ENCODE assay signal across 23 cellular contexts in genomic region chr9:37491939-37492338, GRCh38. TPM values are rescaled to one million over a fixed set of nuclear protein-coding genes. Genes with fewer than 3 reads are reported as not detected.
A peak's percentile ranks its signal among the peaks of the same experiment; 100 is the strongest.
DNase-seq lines count a peak whose midpoint lies in the region; ATAC-seq, FAIRE-seq and TF ChIP-seq lines count a peak whose summit lies in the region.
"Had no signal": no experiment of that assay in that cellular context is flagged by ENCODE, and none has a peak within 500 bp of the region (broad histone marks: within the 10 kb centered on the region; RNA-seq: fewer than 3 reads in every experiment).

No MANE protein-coding gene starts in this region.

- H2AFZ ChIP-seq in HepG2 (ENCODE audit: low read length), result no peak overlapping the region

- H3K27me3 ChIP-seq in liver (ENCODE audit: control insufficient read depth in 4 of 4, insufficient read depth in 4 of 4, low read length in 3 of 4) (no peaks in the 10 kb centered on the region), HepG2 (ENCODE audit: control insufficient read depth in 1 of 2, insufficient read depth in 2 of 2, low read length in 2 of 2) (no peaks in the 10 kb centered on the region), sigmoid colon (no peaks in the 10 kb centered on the region)
- H3K27me3 ChIP-seq: BLaER1 treated with 17β-estradiol and CSF1 and Interleukin-3, amounts not matched to agents 10 nM and 100 nM had no signal

- H3K27ac Mint-ChIP-seq in activated T-cell treated with anti-CD3 and anti-CD28 coated beads, Interleukin-2, amount 50 U/mL, for 24 hours, result peak overlapping the region; percentile 40
- H3K27ac Mint-ChIP-seq: B cell; CD4-positive, alpha-beta T cell; CD8-positive, alpha-beta T cell had no signal

- TF ChIP-seq CTCF in liver (IDR thresholded peaks at IDR 0.05; ENCODE audit: low read depth, low read length, missing input control), result no peak
- TF ChIP-seq CTCF in HepG2 (CRISPR knock-in tag; IDR thresholded peaks at IDR 0.05), result no peak
- no peak for TF ChIP-seq CTCF in sigmoid colon (IDR thresholded peaks at IDR 0.05)

- H3K4me3 ChIP-seq in liver (ENCODE audit: low read depth in 1 of 3, low read length in 3 of 3), result no peak overlapping the region
- no peak overlapping the region for H3K4me3 ChIP-seq in HepG2 (replicated peaks in 1 of 3; ENCODE audit: insufficient read depth in 1 of 3, low read depth in 2 of 3, low read length in 3 of 3)
- no peak overlapping the region for H3K4me3 ChIP-seq in sigmoid colon
- H3K4me3 ChIP-seq: A549; BLaER1 treated with 17β-estradiol and CSF1 and Interleukin-3, amounts not matched to agents 10 nM and 100 nM had no signal

- POLR2A ChIA-PET in HepG2 (lab: Yijun Ruan, JAX), result no interaction called here

- no peaks in the 10 kb centered on the region for H3K9me3 ChIP-seq in liver (ENCODE audit: control insufficient read depth in 4 of 4, low read length in 3 of 4)
- no peaks in the 10 kb centered on the region for H3K9me3 ChIP-seq in HepG2 (ENCODE audit: low read length)
- no peaks in the 10 kb centered on the region for H3K9me3 ChIP-seq in sigmoid colon
- H3K9me3 ChIP-seq: A549; BLaER1 treated with 17β-estradiol and CSF1 and Interleukin-3, amounts not matched to agents 10 nM and 100 nM; Caco-2 had no signal

- H3K79me2 ChIP-seq in HepG2 (ENCODE audit: insufficient read depth, low read length), result peaks cover 9% of the 10 kb centered on the region

- no peaks in the 10 kb centered on the region for H3K9me3 Mint-ChIP-seq in activated T-cell treated with anti-CD3 and anti-CD28 coated beads, Interleukin-2, amount 50 U/mL, for 24 hours
- H3K9me3 Mint-ChIP-seq in activated T-cell treated with anti-CD3 and anti-CD28 coated beads, Interleukin-2, amount 50 U/mL, for 4 hours, result no peaks in the 10 kb centered on the region
- H3K9me3 Mint-ChIP-seq: CD4-positive, alpha-beta T cell; CD8-positive, alpha-beta T cell had no signal

- H3K9ac ChIP-seq in liver (ENCODE audit: low read depth in 1 of 2, low read length in 2 of 2) (no peak overlapping the region), HepG2 (ENCODE audit: insufficient read depth, low read depth, low read length) (no peak overlapping the region)
- H3K9ac ChIP-seq: BLaER1 treated with 17β-estradiol and CSF1 and Interleukin-3, amounts not matched to agents 10 nM and 100 nM had no signal

- no peak overlapping the region for H3K4me3 Mint-ChIP-seq in activated T-cell treated with anti-CD3 and anti-CD28 coated beads, Interleukin-2, amount 50 U/mL, for 24 hours
- no peak overlapping the region for H3K4me3 Mint-ChIP-seq in activated T-cell treated with anti-CD3 and anti-CD28 coated beads, Interleukin-2, amount 50 U/mL, for 4 hours
- H3K4me3 Mint-ChIP-seq: B cell; CD4-positive, alpha-beta T cell; CD8-positive, alpha-beta T cell had no signal

- no peak for TF ChIP-seq EP300 in HepG2 (IDR thresholded peaks at IDR 0.05; ENCODE audit: low read depth in 2 of 2, low read length in 2 of 2)
- TF ChIP-seq EP300 in HepG2 (CRISPR knock-in tag; IDR thresholded peaks at IDR 0.05; ENCODE audit: borderline replicate concordance), result no peak
- no peak for TF ChIP-seq EP300 in sigmoid colon (IDR thresholded peaks at IDR 0.05)

- WGBS in liver, result 37% methylated on average over 1 of the region's 1 CpG
- 76% methylated on average over 1 of the region's 1 CpG for WGBS in HepG2 (ENCODE audit: low lambda C conversion rate)
- 95% methylated on average over 1 of the region's 1 CpG for WGBS in sigmoid colon, 2 donors

- no TSS peak for BruUV-seq in HepG2 (replicated peaks; lab: Mats Ljungman, UMichigan)

- FAIRE-seq in HepG2 (lab: Jason Lieb, UNC) (no peak), GM12891 (lab: Jason Lieb, UNC) (no peak)
- FAIRE-seq: A549, D721Med, G401.6, GM12892, GM18507 had no signal

- peaks cover 12 to 69% (median 52%) of the 10 kb centered on the region in 4 donors for H3K36me3 ChIP-seq in liver (ENCODE audit: control insufficient read depth in 4 of 4, insufficient read depth in 3 of 4, low read depth in 1 of 4, low read length in 3 of 4)
- peaks cover 22 to 74% of the 10 kb centered on the region in 2 experiments for H3K36me3 ChIP-seq in HepG2 (replicated peaks in 1 of 2; ENCODE audit: control insufficient read depth in 1 of 2, insufficient read depth in 2 of 2, low read length in 2 of 2)
- H3K36me3 ChIP-seq in sigmoid colon, result peaks cover 13 to 88% (median 41%) of the 10 kb centered on the region in 4 donors

- H3K4me1 Mint-ChIP-seq in activated T-cell treated with anti-CD3 and anti-CD28 coated beads, Interleukin-2, amount 50 U/mL, for 24 hours (ENCODE audit: low read depth), result peaks cover 40% of the 10 kb centered on the region
- H3K4me1 Mint-ChIP-seq in activated T-cell treated with anti-CD3 and anti-CD28 coated beads, Interleukin-2, amount 50 U/mL, for 4 hours (ENCODE audit: low read depth), result peaks cover 23% of the 10 kb centered on the region

- TF ChIP-seq POLR2A in HepG2 (IDR thresholded peaks at IDR 0.05; ENCODE audit: insufficient read depth in 1 of 2, low read depth in 2 of 2, low read length in 2 of 2) (no peak), GM12891 (IDR thresholded peaks at IDR 0.05; ENCODE audit: low read depth, low read length) (no peak), sigmoid colon (IDR thresholded peaks at IDR 0.05) (no peak)

- intact Hi-C loops in HepG2 (cut with micrococcal nuclease; ENCODE audit: unreplicated experiment), result no loop called here
- intact Hi-C loops in sigmoid colon (cut with DNase I), result no loop called here

- in situ Hi-C loops in HepG2 (cut with HindIII; ENCODE audit: extremely low pct_ligation_motif_present, low pct_unique_long_range_greater_than_20kb), result loop anchor here (25.0 kb wide), 3 partner anchors 245 to 870 kb away; partner anchors contain the start of gene SLC25A51

- TF ChIP-seq RAD21 in liver (IDR thresholded peaks at IDR 0.05) (peak in 1 of 2 donors; percentile 15), HepG2 (CRISPR knock-in tag; IDR thresholded peaks at IDR 0.05) (no peak)

- CTCF ChIA-PET in HepG2 (lab: Yijun Ruan, JAX; ENCODE audit: low intra/inter-chr PET ratio, low total read pairs), result no interaction called here

- H3K27ac ChIP-seq in liver (ENCODE audit: low read depth in 1 of 2, low read length in 2 of 2), result no peak overlapping the region
- H3K27ac ChIP-seq in HepG2 (ENCODE audit: extremely low read length, insufficient read depth, low read length), result no peak overlapping the region
- H3K27ac ChIP-seq in sigmoid colon, result no peak overlapping the region
- H3K27ac ChIP-seq: 22Rv1; A549; BLaER1 treated with 17β-estradiol and CSF1 and Interleukin-3, amounts not matched to agents 10 nM and 100 nM; C4-2B had no signal

- no peaks in the 10 kb centered on the region for H3K27me3 Mint-ChIP-seq in activated T-cell treated with anti-CD3 and anti-CD28 coated beads, Interleukin-2, amount 50 U/mL, for 24 hours
- H3K27me3 Mint-ChIP-seq in activated T-cell treated with anti-CD3 and anti-CD28 coated beads, Interleukin-2, amount 50 U/mL, for 4 hours (ENCODE audit: low read depth), result no peaks in the 10 kb centered on the region
- H3K27me3 Mint-ChIP-seq: B cell; CD4-positive, alpha-beta T cell had no signal

- H3K4me2 ChIP-seq in HepG2 (ENCODE audit: low read depth, low read length), result no peak overlapping the region
- H3K4me2 ChIP-seq: A549; BLaER1 treated with 17β-estradiol and CSF1 and Interleukin-3, amounts not matched to agents 10 nM and 100 nM had no signal

- ATAC-seq in activated T-cell treated with anti-CD3 and anti-CD28 coated beads, Interleukin-2, amount 50 U/mL, for 4 hours, result no peak
- ATAC-seq in HepG2 (no peak), left lobe of liver (peak; percentile 78)
- ATAC-seq: A549; CD8-positive, alpha-beta T cell had no signal

- peaks cover 95% of the 10 kb centered on the region for H3K36me3 Mint-ChIP-seq in activated T-cell treated with anti-CD3 and anti-CD28 coated beads, Interleukin-2, amount 50 U/mL, for 24 hours (ENCODE audit: low read depth)
- H3K36me3 Mint-ChIP-seq in activated T-cell treated with anti-CD3 and anti-CD28 coated beads, Interleukin-2, amount 50 U/mL, for 4 hours (ENCODE audit: insufficient read depth), result peaks cover 58% of the 10 kb centered on the region

- no peak for DNase-seq in activated T-cell treated with anti-CD3 and anti-CD28 coated beads, Interleukin-2, amount 50 U/mL, for 24 hours
- no peak for DNase-seq in activated T-cell treated with anti-CD3 and anti-CD28 coated beads, Interleukin-2, amount 50 U/mL, for 4 hours
- DNase-seq in HepG2 (ENCODE audit: low spot score) (no peak), left lobe of liver (ENCODE audit: low spot score) (no peak), GM12891 (ENCODE audit: insufficient read length, low spot score) (no peak), sigmoid colon (no peak)
- DNase-seq: AML-193; Caco-2; Calu3; CD4-positive, alpha-beta T cell; CD8-positive, alpha-beta T cell; DMS79 treated with DMSO at 0.1 percent for 48 hours; GF-D8 had no signal

- H3K4me1 ChIP-seq in liver (ENCODE audit: control insufficient read depth in 4 of 4, insufficient read depth in 4 of 4, low read length in 3 of 4) (peaks cover 10 to 20% (median 14%) of the 10 kb centered on the region in 4 donors), HepG2 (ENCODE audit: insufficient read depth, low read length) (peaks cover 28% of the 10 kb centered on the region), sigmoid colon (peaks cover 0 to 17% (median 14%) of the 10 kb centered on the region in 4 donors)

- no peaks in the 10 kb centered on the region for H4K20me1 ChIP-seq in HepG2 (ENCODE audit: insufficient read depth, low read length)

RNA-seq across cellular contexts. Expression of gene POLR1E, which starts 6.2 kb away (rescaled TPM):
- total RNA-seq in activated T-cell treated with anti-CD3 and anti-CD28 coated beads, Interleukin-2, amount 50 U/mL, for 4 hours, result 10 to 100 TPM; 82.4 to 92.2 (median 85.2) TPM
- total RNA-seq in liver (10 to 100 TPM; 15.5 to 25.5 TPM), HepG2 (2016; rRNA removed; fragmentation: Illumina TruSeq; extraction: Trizol) (37.8 and 49.1 TPM in 2 replicates), left lobe of liver (11.8 TPM), sigmoid colon (10 to 100 TPM; 17.4 to 33.4 (median 28.1) TPM)
- polyA plus RNA-seq in liver (10 to 100 TPM in 1 of 2 donors, 1 to 10 TPM in 1; 4.9 to 13.3 TPM), HepG2 (2011; rRNA removed) (18.9 and 23.0 TPM in 2 replicates), sigmoid colon (10 to 100 TPM in 2 of 3 donors, 1 to 10 TPM in 1; 4.6 to 22.3 (median 16.8) TPM)
- 12.6 and 13.7 TPM in 2 replicates for total RNA-seq in HepG2 (2016; cell fraction: cytosol; rRNA removed; fragmentation: Illumina TruSeq; extraction: Trizol; ENCODE audit: low read depth)
- 35.7 and 42.1 TPM in 2 replicates for total RNA-seq in HepG2 (2016; cell fraction: insoluble cytoplasmic fraction; rRNA removed; fragmentation: Illumina TruSeq; extraction: Trizol)
- total RNA-seq in HepG2 (2016; cell fraction: membrane; rRNA removed; fragmentation: Illumina TruSeq; extraction: Trizol), result 24.4 and 28.3 TPM in 2 replicates
- total RNA-seq in HepG2 (2016; cell fraction: nucleus; rRNA removed; fragmentation: Illumina TruSeq; extraction: Trizol), result 19.5 and 22.1 TPM in 2 replicates
- 16.9 and 20.6 TPM in 2 replicates for polyA plus RNA-seq in HepG2 (2011; cell fraction: cytosol; rRNA removed)
- polyA plus RNA-seq in HepG2 (2011; cell fraction: nucleus; rRNA removed), result 6.3 and 8.5 TPM in 2 replicates
- 15.5 and 19.9 TPM in 2 replicates for polyA plus RNA-seq in HepG2 (2012)
- polyA plus RNA-seq in HepG2 (2016; cell fraction: cytosol; fragmentation: Illumina TruSeq; extraction: Trizol; ENCODE audit: low read depth), result 9.5 and 9.6 TPM in 2 replicates
- polyA plus RNA-seq in HepG2 (2016; cell fraction: insoluble cytoplasmic fraction; fragmentation: Illumina TruSeq; extraction: Trizol; ENCODE audit: low read depth), result 31.1 and 31.2 TPM in 2 replicates
- polyA plus RNA-seq in HepG2 (2016; cell fraction: membrane; fragmentation: Illumina TruSeq; extraction: Trizol; ENCODE audit: low read depth), result 16.1 and 18.2 TPM in 2 replicates
- 16.7 and 17.8 TPM in 2 replicates for polyA plus RNA-seq in HepG2 (2016; cell fraction: nucleus; fragmentation: Illumina TruSeq; extraction: Trizol; ENCODE audit: insufficient read depth, low read depth)
- 17.1 and 37.9 TPM in 2 replicates for polyA minus RNA-seq in HepG2 (2011; rRNA and poly(A)+ RNA removed; ENCODE audit: low replicate concordance)
- 14.0 and 14.2 TPM in 2 replicates for polyA minus RNA-seq in HepG2 (2011; cell fraction: cytosol; rRNA and poly(A)+ RNA removed)
- polyA minus RNA-seq in HepG2 (2011; cell fraction: nucleus; rRNA and poly(A)+ RNA removed), result 17.8 and 20.8 TPM in 2 replicates
- 37.9 TPM for polyA plus RNA-seq in GM12891 (2012; ENCODE audit: low read depth, missing spikeins)

RNA-seq across cellular contexts. Expression of gene ZBTB5, which starts 26.7 kb away (rescaled TPM):
- total RNA-seq in activated T-cell treated with anti-CD3 and anti-CD28 coated beads, Interleukin-2, amount 50 U/mL, for 4 hours, result 1 to 10 TPM; 3.9 to 5.2 (median 5.2) TPM
- total RNA-seq in liver (1 to 10 TPM; 9.3 to 9.4 TPM), HepG2 (2016; rRNA removed; fragmentation: Illumina TruSeq; extraction: Trizol) (12.5 and 15.2 TPM in 2 replicates), left lobe of liver (5.5 TPM), sigmoid colon (10 to 100 TPM in 2 of 4 donors, 1 to 10 TPM in 2; 7.2 to 11.1 (median 10.2) TPM)
- polyA plus RNA-seq in liver (1 to 10 TPM; 2.4 to 3.6 TPM), HepG2 (2011; rRNA removed) (19.7 and 20.5 TPM in 2 replicates), sigmoid colon (1 to 10 TPM; 3.6 to 7.7 (median 4.4) TPM)
- total RNA-seq in HepG2 (2016; cell fraction: cytosol; rRNA removed; fragmentation: Illumina TruSeq; extraction: Trizol; ENCODE audit: low read depth), result 0.81 and 0.88 TPM in 2 replicates
- 12.4 and 14.4 TPM in 2 replicates for total RNA-seq in HepG2 (2016; cell fraction: insoluble cytoplasmic fraction; rRNA removed; fragmentation: Illumina TruSeq; extraction: Trizol)
- 5.8 and 6.1 TPM in 2 replicates for total RNA-seq in HepG2 (2016; cell fraction: membrane; rRNA removed; fragmentation: Illumina TruSeq; extraction: Trizol)
- 11.2 and 13.3 TPM in 2 replicates for total RNA-seq in HepG2 (2016; cell fraction: nucleus; rRNA removed; fragmentation: Illumina TruSeq; extraction: Trizol)
- polyA plus RNA-seq in HepG2 (2011; cell fraction: cytosol; rRNA removed), result 14.8 and 16.3 TPM in 2 replicates
- polyA plus RNA-seq in HepG2 (2011; cell fraction: nucleus; rRNA removed), result 25.4 and 27.5 TPM in 2 replicates
- polyA plus RNA-seq in HepG2 (2012), result 10.3 and 11.9 TPM in 2 replicates
- polyA plus RNA-seq in HepG2 (2016; cell fraction: cytosol; fragmentation: Illumina TruSeq; extraction: Trizol; ENCODE audit: low read depth), result 0.35 and 0.64 TPM in 2 replicates
- polyA plus RNA-seq in HepG2 (2016; cell fraction: insoluble cytoplasmic fraction; fragmentation: Illumina TruSeq; extraction: Trizol; ENCODE audit: low read depth), result 11.5 and 11.7 TPM in 2 replicates
- polyA plus RNA-seq in HepG2 (2016; cell fraction: membrane; fragmentation: Illumina TruSeq; extraction: Trizol; ENCODE audit: low read depth), result 3.5 and 4.3 TPM in 2 replicates
- polyA plus RNA-seq in HepG2 (2016; cell fraction: nucleus; fragmentation: Illumina TruSeq; extraction: Trizol; ENCODE audit: insufficient read depth, low read depth), result 16.5 and 19.6 TPM in 2 replicates
- 29.3 and 36.6 TPM in 2 replicates for polyA minus RNA-seq in HepG2 (2011; rRNA and poly(A)+ RNA removed; ENCODE audit: low replicate concordance)
- polyA minus RNA-seq in HepG2 (2011; cell fraction: cytosol; rRNA and poly(A)+ RNA removed), result 11.4 and 13.4 TPM in 2 replicates
- 23.9 and 25.2 TPM in 2 replicates for polyA minus RNA-seq in HepG2 (2011; cell fraction: nucleus; rRNA and poly(A)+ RNA removed)
- 7.9 TPM for polyA plus RNA-seq in GM12891 (2012; ENCODE audit: low read depth, missing spikeins)
